8 cellular contexts compared by ENCODE assay signal in genomic region chr7:1159231-1159630, GRCh38. TPM values are rescaled to one million over a fixed set of nuclear protein-coding genes. Genes with fewer than 3 reads are reported as not detected.
DNase-seq lines count a peak whose midpoint lies in the region; ATAC-seq and TF ChIP-seq lines count a peak whose summit lies in the region.
"Not testable (repeated sequence)": the region's sequence is repeated elsewhere in the genome, so short reads cannot be mapped to it uniquely, and the experiment has no call there.

No MANE protein-coding gene starts in this region.

- BruUV-seq in A673 (replicated peaks; lab: Mats Ljungman, UMichigan) = not testable (repeated sequence)

- peak overlapping the region; percentile 92 for H3K4me2 ChIP-seq in H9 (ENCODE audit: insufficient read depth, insufficient read length, low read length)
- peak overlapping the region; percentile 100 for H3K4me2 ChIP-seq in smooth muscle cell

- H3K27me3 ChIP-seq in A673 (replicated peaks; ENCODE audit: insufficient read depth, low read depth, low read length, poor library complexity); H9 (ENCODE audit: insufficient read depth, low read length); RWPE2 (ENCODE audit: insufficient read depth, poor library complexity, severe bottlenecking); effector memory CD4-positive, alpha-beta T cell (replicated peaks; ENCODE audit: control insufficient read depth, insufficient read depth, low read length, poor library complexity, severe bottlenecking); iPS DF 6.9 (ENCODE audit: control insufficient read depth, insufficient read depth, low read length); naive thymus-derived CD4-positive, alpha-beta T cell (ENCODE audit: control insufficient read depth in 2 of 2, insufficient read depth in 2 of 2, low read length in 2 of 2); smooth muscle cell (ENCODE audit: low read depth): not testable (repeated sequence)

- H3F3A ChIP-seq in smooth muscle cell (ENCODE audit: low read depth) = not testable (repeated sequence)

- CTCF ChIA-PET in A673 (lab: Charles Lee) = not testable (repeated sequence)
- CTCF ChIA-PET in naive thymus-derived CD4-positive, alpha-beta T cell (lab: Charles Lee) = interaction anchor here (0.8 kb wide), 1 partner anchor 18 kb away, joined by 3 read pairs; no protein-coding TSS in a partner anchor

- not testable (repeated sequence) for H2BK15ac ChIP-seq in H9 (ENCODE audit: low read depth, low read length)

- H3K4me1 ChIP-seq in A673 (ENCODE audit: insufficient read depth, low read length, poor library complexity, severe bottlenecking); H9 (ENCODE audit: insufficient read depth, low read length); RWPE2 (ENCODE audit: insufficient read depth, poor library complexity, severe bottlenecking); iPS DF 6.9 (ENCODE audit: control insufficient read depth, insufficient read depth, low read length): not testable (repeated sequence)
- H3K4me1 ChIP-seq in effector memory CD4-positive, alpha-beta T cell (ENCODE audit: control insufficient read depth, insufficient read depth, low read length, poor library complexity, severe bottlenecking) = peaks cover 15% of the 10 kb centered on the region
- H3K4me1 ChIP-seq in naive thymus-derived CD4-positive, alpha-beta T cell (ENCODE audit: control insufficient read depth in 2 of 2, insufficient read depth in 2 of 2, low read length in 2 of 2) = peaks cover 13 to 18% of the 10 kb centered on the region in 2 donors
- peaks cover 10% of the 10 kb centered on the region for H3K4me1 ChIP-seq in smooth muscle cell (ENCODE audit: low read depth)

- H4K5ac ChIP-seq in H9 (ENCODE audit: insufficient read length, low read depth, low read length) = not testable (repeated sequence)

- H3K36me3 Mint-ChIP-seq in H9 (ENCODE audit: insufficient read depth in 1 of 3, low read depth in 3 of 3) = peaks cover 11 to 28% (median 22%) of the 10 kb centered on the region in 3 experiments; a peak in 5 of 7 replicates
- not testable (repeated sequence) for H3K36me3 Mint-ChIP-seq in activated naive CD4-positive, alpha-beta T cell treated with anti-CD3 and anti-CD28 coated beads, Interleukin-2, amount 50 U/mL, for 24 hours
- H3K36me3 Mint-ChIP-seq in naive thymus-derived CD4-positive, alpha-beta T cell = peaks cover 0 to 21% (median 4%) of the 10 kb centered on the region in 5 donors

- not testable (repeated sequence) for H2BK5ac ChIP-seq in H9 (ENCODE audit: insufficient read length, low read length)

- not testable (repeated sequence) for H4K91ac ChIP-seq in H9 (ENCODE audit: insufficient read length, low read depth, low read length)

- TF ChIP-seq CTCF in A673 (conservative IDR thresholded peaks at IDR 0.05; ENCODE audit: low read depth, low read length); H9 (conservative IDR thresholded peaks at IDR 0.05); RWPE2 (IDR thresholded peaks at IDR 0.05; ENCODE audit: poor library complexity, severe bottlenecking); smooth muscle cell (IDR thresholded peaks at IDR 0.05; ENCODE audit: borderline replicate concordance, insufficient read depth, poor library complexity, severe bottlenecking): not testable (repeated sequence)

- WGBS in H9 (ENCODE audit: extremely low coverage, insufficient read length, low lambda C conversion rate) = no CpG with 5 or more reads among the region's 26 CpGs
- no CpG with 5 or more reads among the region's 26 CpGs for WGBS in iPS DF 6.9 (ENCODE audit: insufficient coverage, insufficient read length)
- WGBS in smooth muscle cell (ENCODE audit: low lambda C conversion rate) = 5% methylated on average over 19 of the region's 26 CpGs

- H3K9ac ChIP-seq in H9 (ENCODE audit: extremely low read depth, insufficient read length, low read length) (peak overlapping the region; percentile 15), smooth muscle cell (ENCODE audit: low read depth) (peak overlapping the region; percentile 96)

- peaks cover 16% of the 10 kb centered on the region for H3K79me1 ChIP-seq in H9 (ENCODE audit: insufficient read depth, low read depth, low read length, poor library complexity, severe bottlenecking)

- H2BK20ac ChIP-seq in H9 (ENCODE audit: low read depth, low read length, poor library complexity, severe bottlenecking) = not testable (repeated sequence)

- H3K4me3 Mint-ChIP-seq in H9 = peak overlapping the region; percentile 81 to 87
- H3K4me3 Mint-ChIP-seq in activated naive CD4-positive, alpha-beta T cell treated with anti-CD3 and anti-CD28 coated beads, Interleukin-2, amount 50 U/mL, for 24 hours = peak overlapping the region; percentile 94
- H3K4me3 Mint-ChIP-seq in naive thymus-derived CD4-positive, alpha-beta T cell = peak overlapping the region; percentile 72 to 94 (median 84)

- not testable (repeated sequence) for H2AFZ ChIP-seq in H9 (ENCODE audit: low read length); smooth muscle cell (ENCODE audit: low read depth)

- not testable (repeated sequence) for H3K56ac ChIP-seq in H9 (ENCODE audit: insufficient read length, low read depth, low read length)

- H3K23me2 ChIP-seq in H9 (ENCODE audit: insufficient read length, low read depth, low read length, poor library complexity, severe bottlenecking) = not testable (repeated sequence)

- not testable (repeated sequence) for H3K18ac ChIP-seq in H9 (ENCODE audit: insufficient read length, low read depth, low read length)

- intact Hi-C loops in A673 (cut with micrococcal nuclease; ENCODE audit: unreplicated experiment); naive thymus-derived CD4-positive, alpha-beta T cell (cut with micrococcal nuclease): not testable (repeated sequence)

- not testable (repeated sequence) for H4K20me1 ChIP-seq in H9 (ENCODE audit: control insufficient read depth, insufficient read depth, insufficient read length); smooth muscle cell (ENCODE audit: low read depth)

- H3K27ac Mint-ChIP-seq in H9 = not testable (repeated sequence)
- peak overlapping the region; percentile 70 for H3K27ac Mint-ChIP-seq in activated naive CD4-positive, alpha-beta T cell treated with anti-CD3 and anti-CD28 coated beads, Interleukin-2, amount 50 U/mL, for 24 hours
- peak overlapping the region; percentile 15 to 92 (median 87) for H3K27ac Mint-ChIP-seq in naive thymus-derived CD4-positive, alpha-beta T cell

- H3K14ac ChIP-seq in H9 (ENCODE audit: insufficient read depth, low read length) = not testable (repeated sequence)

- H2BK12ac ChIP-seq in H9 (ENCODE audit: insufficient read length, low read depth, low read length) = not testable (repeated sequence)

- ATAC-seq in RWPE2 (ENCODE audit: low read depth); naive thymus-derived CD4-positive, alpha-beta T cell: not testable (repeated sequence)

- not testable (repeated sequence) for H3K27me3 Mint-ChIP-seq in H9 (ENCODE audit: low read depth); activated naive CD4-positive, alpha-beta T cell treated with anti-CD3 and anti-CD28 coated beads, Interleukin-2, amount 50 U/mL, for 24 hours; naive thymus-derived CD4-positive, alpha-beta T cell

- H3K9me3 ChIP-seq in A673 (ENCODE audit: low read depth, low read length, poor library complexity, severe bottlenecking); H9 (ENCODE audit: control insufficient read depth, low read depth, low read length); RWPE2 (ENCODE audit: severe bottlenecking); effector memory CD4-positive, alpha-beta T cell (ENCODE audit: control insufficient read depth, low read length); iPS DF 6.9 (ENCODE audit: control insufficient read depth, insufficient read depth, low read length); naive thymus-derived CD4-positive, alpha-beta T cell (ENCODE audit: control insufficient read depth in 2 of 3, low read length in 3 of 3); smooth muscle cell (replicated peaks; ENCODE audit: low read depth): not testable (repeated sequence)

- H3K36me3 ChIP-seq in A673 (ENCODE audit: insufficient read depth, low read length, poor library complexity, severe bottlenecking) = peaks cover 37% of the 10 kb centered on the region
- H3K36me3 ChIP-seq in RWPE2 (ENCODE audit: low read depth) = peaks cover 36% of the 10 kb centered on the region
- peaks cover 30% of the 10 kb centered on the region for H3K36me3 ChIP-seq in effector memory CD4-positive, alpha-beta T cell (ENCODE audit: control insufficient read depth, insufficient read depth, low read length)
- H3K36me3 ChIP-seq in iPS DF 6.9 (ENCODE audit: control insufficient read depth, insufficient read depth, low read length); smooth muscle cell (ENCODE audit: low read depth): not testable (repeated sequence)
- peaks cover 6 to 40% (median 16%) of the 10 kb centered on the region in 3 experiments for H3K36me3 ChIP-seq in naive thymus-derived CD4-positive, alpha-beta T cell (ENCODE audit: control insufficient read depth in 2 of 3, insufficient read depth in 3 of 3, low read length in 3 of 3)

- H3K27ac ChIP-seq in A673 (ENCODE audit: low read depth, low read length, poor library complexity, severe bottlenecking) (peak overlapping the region; percentile 74), smooth muscle cell (ENCODE audit: low read depth) (peak overlapping the region; percentile 26)
- not testable (repeated sequence) for H3K27ac ChIP-seq in H9 (ENCODE audit: insufficient read length, low read depth, low read length); RWPE2 (ENCODE audit: poor library complexity, severe bottlenecking); iPS DF 6.9 (ENCODE audit: low read length)
- peak overlapping the region; percentile 93 for H3K27ac ChIP-seq in effector memory CD4-positive, alpha-beta T cell (ENCODE audit: insufficient read depth, low read length, poor library complexity, severe bottlenecking)
- H3K27ac ChIP-seq in naive thymus-derived CD4-positive, alpha-beta T cell (ENCODE audit: low read depth, low read length) = peak overlapping the region; percentile 96

- H3T11ph ChIP-seq in H9 (ENCODE audit: low read length) = not testable (repeated sequence)

- H3K4me1 Mint-ChIP-seq in H9 = peaks cover 10 to 13% of the 10 kb centered on the region in 2 experiments
- H3K4me1 Mint-ChIP-seq in activated naive CD4-positive, alpha-beta T cell treated with anti-CD3 and anti-CD28 coated beads, Interleukin-2, amount 50 U/mL, for 24 hours = peaks cover 25% of the 10 kb centered on the region
- peaks cover 9 to 35% (median 28%) of the 10 kb centered on the region in 7 donors for H3K4me1 Mint-ChIP-seq in naive thymus-derived CD4-positive, alpha-beta T cell

- not testable (repeated sequence) for H2BK120ac ChIP-seq in H9 (ENCODE audit: low read depth, low read length, poor library complexity, severe bottlenecking)

- not testable (repeated sequence) for DNase-seq in A673 (ENCODE audit: low spot score); H9; RWPE2 (ENCODE audit: low spot score); effector memory CD4-positive, alpha-beta T cell; iPS DF 6.9 (ENCODE audit: low read depth, low spot score); naive thymus-derived CD4-positive, alpha-beta T cell; smooth muscle cell (lab: John Stamatoyannopoulos, UW; ENCODE audit: unreplicated experiment)

- not testable (repeated sequence) for H3K79me2 ChIP-seq in H9 (ENCODE audit: insufficient read depth, low read length)
- peaks cover 38% of the 10 kb centered on the region for H3K79me2 ChIP-seq in smooth muscle cell (ENCODE audit: low read depth)

- H3K4ac ChIP-seq in H9 (ENCODE audit: low read depth, low read length) = not testable (repeated sequence)

- not testable (repeated sequence) for H2AK5ac ChIP-seq in H9 (ENCODE audit: insufficient read length, low read length)

- H3K9me3 Mint-ChIP-seq in H9; activated naive CD4-positive, alpha-beta T cell treated with anti-CD3 and anti-CD28 coated beads, Interleukin-2, amount 50 U/mL, for 24 hours; naive thymus-derived CD4-positive, alpha-beta T cell: not testable (repeated sequence)

- not testable (repeated sequence) for H3K23ac ChIP-seq in H9 (ENCODE audit: insufficient read length, low read depth, low read length)

- not testable (repeated sequence) for H4K8ac ChIP-seq in H9 (replicated peaks; ENCODE audit: insufficient read length, low read depth, low read length)

- POLR2A ChIA-PET in A673 (lab: Charles Lee; ENCODE audit: low non-redundant PET) = not testable (repeated sequence)
- POLR2A ChIA-PET in naive thymus-derived CD4-positive, alpha-beta T cell (lab: Charles Lee) = interaction anchor here (0.7 to 2.8 kb wide), 5 partner anchors 10 to 22 kb away, joined by 3 to 12 read pairs (median 10); a partner anchor contains a TSS

- H3K4me3 ChIP-seq in A673 (ENCODE audit: low read depth, low read length, poor library complexity, severe bottlenecking) (peak overlapping the region; percentile 79), RWPE2 (ENCODE audit: severe bottlenecking) (peak overlapping the region; percentile 43), iPS DF 6.9 (ENCODE audit: low read length) (peak overlapping the region; percentile 44; the same call in 1 of the 2 replicates), smooth muscle cell (peak overlapping the region; percentile 87)
- peak overlapping the region; percentile 98 for H3K4me3 ChIP-seq in effector memory CD4-positive, alpha-beta T cell (ENCODE audit: insufficient read depth, low read depth, low read length, poor library complexity, severe bottlenecking)
- peak overlapping the region; percentile 97 for H3K4me3 ChIP-seq in naive thymus-derived CD4-positive, alpha-beta T cell (ENCODE audit: low read length)

RNA-seq across cellular contexts. Expression of gene ZFAND2A, which starts 0.8 kb away (rescaled TPM):
- total RNA-seq in A673 (2021) (26.1 and 27.4 TPM in 2 replicates), H9 (2021) (11.1 and 13.7 TPM in 2 replicates), smooth muscle cell (16.2 and 21.1 TPM in 2 replicates)
- 10 to 100 TPM; 21.2 to 74.5 (median 38.6) TPM for total RNA-seq in naive thymus-derived CD4-positive, alpha-beta T cell
- 10 to 100 TPM; 43.2 to 51.7 TPM for polyA plus RNA-seq in naive thymus-derived CD4-positive, alpha-beta T cell
- polyA plus RNA-seq in smooth muscle cell = 29.9 and 34.2 TPM in 2 replicates

Comparison
In these comparisons a context has a peak if more than half of its experiments do, and no peak if none do; other contexts are left out.
1. H3K4me3 ChIP-seq: peak in every context shown above with its lines; median percentile 98 in effector memory CD4-positive, alpha-beta T cell; 97 in naive thymus-derived CD4-positive, alpha-beta T cell; 87 in smooth muscle cell; 79 in A673; 44 in iPS DF 6.9; 43 in RWPE2.